ENCODE assay signal across 11 cellular contexts in the genomic region with DNA sequence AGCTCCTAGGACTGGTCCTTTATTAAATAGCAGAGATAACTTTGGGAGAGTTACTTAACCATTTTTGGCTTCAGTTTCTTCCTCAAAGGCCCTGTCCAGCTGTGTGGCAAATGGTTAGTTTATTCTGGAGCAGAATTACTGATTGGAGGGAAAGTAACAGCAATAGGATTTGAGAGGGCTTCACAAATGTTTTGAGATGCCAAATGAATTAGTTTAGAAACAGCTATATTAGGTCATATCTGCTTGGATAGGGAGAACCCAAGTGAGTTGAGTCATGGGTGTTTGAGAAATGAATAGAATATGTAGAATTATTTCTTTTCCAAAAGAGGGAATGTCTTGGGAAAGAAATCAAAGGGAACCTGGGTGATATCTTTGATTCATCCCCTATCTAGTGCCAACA. TPM values are rescaled to one million over a fixed set of nuclear protein-coding genes. Genes with fewer than 3 reads are reported as not detected.
DNase-seq lines count a peak whose midpoint lies in the region; ATAC-seq, FAIRE-seq and TF ChIP-seq lines count a peak whose summit lies in the region.
"Had no signal": no experiment of that assay in that cellular context is flagged by ENCODE, and none has a peak within 500 bp of the region (broad histone marks: within the 10 kb centered on the region; RNA-seq: fewer than 3 reads in every experiment).

No MANE protein-coding gene starts in this region.

- H3K4me3 Mint-ChIP-seq in astrocyte (ENCODE audit: unreplicated experiment), result no peak overlapping the region

- TF ChIP-seq CTCF in SK-N-SH (IDR thresholded peaks at IDR 0.05) (no peak), astrocyte (IDR thresholded peaks at IDR 0.05; ENCODE audit: insufficient read depth, low read depth, low read length) (no peak)

- CTCF ChIA-PET in SK-N-SH (lab: Yijun Ruan, JAX), result interaction anchor here (1.5 kb wide), 2 partner anchors 78 to 83 kb away, joined by 3 to 5 read pairs; no protein-coding TSS in a partner anchor

- H3K79me2 ChIP-seq in SK-N-SH (ENCODE audit: insufficient read depth) (peaks cover 85% of the 10 kb centered on the region), astrocyte (ENCODE audit: insufficient read depth, low read length) (peaks cover 70% of the 10 kb centered on the region)

- peaks cover 0 to 2% of the 10 kb centered on the region in 2 experiments for H3K36me3 ChIP-seq in SK-N-SH (replicated peaks in 1 of 2; ENCODE audit: control insufficient read depth in 1 of 2, insufficient read depth in 2 of 2, low read length in 1 of 2)
- H3K36me3 ChIP-seq in astrocyte (ENCODE audit: insufficient read depth, low read length), result no peaks in the 10 kb centered on the region
- H3K36me3 ChIP-seq in stomach smooth muscle (ENCODE audit: control insufficient read depth in 2 of 2, insufficient read depth in 2 of 2, low read length in 2 of 2), result peaks cover 0 to 2% of the 10 kb centered on the region in 2 donors
- H3K36me3 ChIP-seq: gastrocnemius medialis had no signal

- TF ChIP-seq RAD21 in SK-N-SH (IDR thresholded peaks at IDR 0.05; ENCODE audit: low read length), result no peak

- H3K9me3 Mint-ChIP-seq in astrocyte (ENCODE audit: unreplicated experiment), result peaks cover 4% of the 10 kb centered on the region

- H3K27ac ChIP-seq in SK-N-SH (ENCODE audit: low read depth in 2 of 2, low read length in 1 of 2), result peak overlapping the region in 1 of 2 experiments; percentile 93; a peak in 2 of 4 replicates
- H3K27ac ChIP-seq in astrocyte (ENCODE audit: low read depth, low read length), result peak overlapping the region; percentile 35
- H3K27ac ChIP-seq in stomach smooth muscle (ENCODE audit: low read length), result peak overlapping the region; percentile 2
- H3K27ac ChIP-seq: 22Rv1 had no signal

- DNase-seq in SK-N-SH (no peak), astrocyte (ENCODE audit: low read depth) (peak; percentile 92), left ventricle myocardium superior (no peak), NCI-H69 (lab: John Stamatoyannopoulos, UW) (no peak), NCI-H1930 (lab: John Stamatoyannopoulos, UW) (no peak)
- DNase-seq: gastrocnemius medialis had no signal

- H3K9me3 ChIP-seq in SK-N-SH, result no peaks in the 10 kb centered on the region
- H3K9me3 ChIP-seq in astrocyte (ENCODE audit: insufficient read depth, low read depth, low read length), result no peaks in the 10 kb centered on the region
- H3K9me3 ChIP-seq in stomach smooth muscle (ENCODE audit: control insufficient read depth in 2 of 2, low read length in 2 of 2), result no peaks in the 10 kb centered on the region
- H3K9me3 ChIP-seq: gastrocnemius medialis had no signal

- H4K20me1 ChIP-seq in SK-N-SH (ENCODE audit: insufficient read depth) (no peaks in the 10 kb centered on the region), astrocyte (ENCODE audit: insufficient read depth, low read length) (no peaks in the 10 kb centered on the region)

- no peaks in the 10 kb centered on the region for H3K27me3 Mint-ChIP-seq in astrocyte (ENCODE audit: low read depth, unreplicated experiment)

- POLR2A ChIA-PET in SK-N-SH (lab: Yijun Ruan, JAX), result interaction anchor here (0.5 kb wide), 1 partner anchor 13 kb away, joined by 3 read pairs; no protein-coding TSS in a partner anchor

- no peak for TF ChIP-seq EP300 in SK-N-SH (IDR thresholded peaks at IDR 0.05; ENCODE audit: borderline replicate concordance in 1 of 2, low read depth in 1 of 2, low read length in 1 of 2)

- peaks cover 21% of the 10 kb centered on the region for H3K4me1 Mint-ChIP-seq in astrocyte (ENCODE audit: low read depth, unreplicated experiment)

- H3K9ac ChIP-seq in SK-N-SH, result no peak overlapping the region
- H3K9ac ChIP-seq in astrocyte (ENCODE audit: low read length), result no peak overlapping the region
- no peak overlapping the region for H3K9ac ChIP-seq in stomach smooth muscle (ENCODE audit: low read length in 2 of 2)

- H3F3A ChIP-seq in SK-N-SH (replicated peaks; ENCODE audit: insufficient read depth), result peaks cover 42% of the 10 kb centered on the region

- ATAC-seq in SK-N-SH treated with all-trans-retinoic acid at 6 μM for 48 hours (no peak), left ventricle myocardium superior (peak; percentile 50), GM21576 (IDR thresholded peaks at IDR 0.05; ENCODE audit: unreplicated experiment) (no peak)
- ATAC-seq: gastrocnemius medialis had no signal

- H2AFZ ChIP-seq in SK-N-SH (ENCODE audit: low read depth) (no peak overlapping the region), astrocyte (ENCODE audit: low read depth, low read length) (no peak overlapping the region)

- intact Hi-C loops in left ventricle myocardium superior (cut with micrococcal nuclease), result no loop called here

- peak overlapping the region; percentile 40; the same call in 1 of the 2 replicates for H3K4me2 ChIP-seq in SK-N-SH
- H3K4me2 ChIP-seq in astrocyte (ENCODE audit: low read length), result peak overlapping the region; percentile 26

- H3K9me2 ChIP-seq in SK-N-SH, result no peaks in the 10 kb centered on the region

- no peak overlapping the region for H3K27ac Mint-ChIP-seq in astrocyte (ENCODE audit: unreplicated experiment)

- H3K27me3 ChIP-seq in SK-N-SH (ENCODE audit: insufficient read depth), result no peaks in the 10 kb centered on the region
- H3K27me3 ChIP-seq in astrocyte (ENCODE audit: insufficient read depth, low read length), result no peaks in the 10 kb centered on the region
- no peaks in the 10 kb centered on the region for H3K27me3 ChIP-seq in stomach smooth muscle (ENCODE audit: control insufficient read depth in 1 of 2, insufficient read depth in 2 of 2, low read length in 2 of 2)
- H3K27me3 ChIP-seq: gastrocnemius medialis had no signal

- H3K4me3 ChIP-seq in SK-N-SH (ENCODE audit: low read depth in 2 of 2, low read length in 1 of 2) (no peak overlapping the region), astrocyte (ENCODE audit: insufficient read depth, low read depth, low read length) (no peak overlapping the region), stomach smooth muscle (ENCODE audit: low read length in 2 of 2) (no peak overlapping the region)
- H3K4me3 ChIP-seq: gastrocnemius medialis, HAP-1 had no signal

- peaks cover 6% of the 10 kb centered on the region for H3K36me3 Mint-ChIP-seq in astrocyte (ENCODE audit: low read depth, unreplicated experiment)

- FAIRE-seq in astrocyte (lab: Jason Lieb, UNC), result no peak

- H3K4me1 ChIP-seq in SK-N-SH (ENCODE audit: control insufficient read depth in 1 of 2, insufficient read depth in 2 of 2, low read depth in 1 of 2, low read length in 1 of 2), result peaks cover 8 to 24% of the 10 kb centered on the region in 2 experiments; a peak in 3 of 4 replicates
- H3K4me1 ChIP-seq in astrocyte (ENCODE audit: insufficient read depth, low read length), result peaks cover 25% of the 10 kb centered on the region
- H3K4me1 ChIP-seq in stomach smooth muscle (ENCODE audit: control insufficient read depth, insufficient read depth, low read length), result peaks cover 40% of the 10 kb centered on the region

TF ChIP-seq in SK-N-SH, 30 proteins besides CTCF, POLR2A, EP300 and RAD21:
- TF ChIP-seq YY1 (IDR thresholded peaks at IDR 0.05; ENCODE audit: low read depth), result no peak
- peak; percentile 41; the same call in 1 of the 2 replicates for TF ChIP-seq FOSL2 (IDR thresholded peaks at IDR 0.05; ENCODE audit: borderline replicate concordance, low read depth)

TF ChIP-seq in SK-N-SH treated with all-trans-retinoic acid at 6 μM for 48 hours, 23 proteins besides CTCF, POLR2A, EP300 and RAD21 (continues in another document):
- TF ChIP-seq GLIS3 (CRISPR knock-in tag; IDR thresholded peaks at IDR 0.05) (no peak), CSDC2 (CRISPR knock-in tag; IDR thresholded peaks at IDR 0.05) (no peak), ZNF70 (CRISPR knock-in tag; IDR thresholded peaks at IDR 0.05) (no peak), ZNF565 (CRISPR knock-in tag; conservative IDR thresholded peaks at IDR 0.05; ENCODE audit: low read depth) (no peak), ZFP3 (CRISPR knock-in tag; IDR thresholded peaks at IDR 0.05) (no peak), ISL1 (CRISPR knock-in tag; IDR thresholded peaks at IDR 0.05) (no peak), RARB (CRISPR knock-in tag; IDR thresholded peaks at IDR 0.05) (no peak), SNAI2 (CRISPR knock-in tag; IDR thresholded peaks at IDR 0.05) (no peak)
- TF ChIP-seq, protein P1, sequence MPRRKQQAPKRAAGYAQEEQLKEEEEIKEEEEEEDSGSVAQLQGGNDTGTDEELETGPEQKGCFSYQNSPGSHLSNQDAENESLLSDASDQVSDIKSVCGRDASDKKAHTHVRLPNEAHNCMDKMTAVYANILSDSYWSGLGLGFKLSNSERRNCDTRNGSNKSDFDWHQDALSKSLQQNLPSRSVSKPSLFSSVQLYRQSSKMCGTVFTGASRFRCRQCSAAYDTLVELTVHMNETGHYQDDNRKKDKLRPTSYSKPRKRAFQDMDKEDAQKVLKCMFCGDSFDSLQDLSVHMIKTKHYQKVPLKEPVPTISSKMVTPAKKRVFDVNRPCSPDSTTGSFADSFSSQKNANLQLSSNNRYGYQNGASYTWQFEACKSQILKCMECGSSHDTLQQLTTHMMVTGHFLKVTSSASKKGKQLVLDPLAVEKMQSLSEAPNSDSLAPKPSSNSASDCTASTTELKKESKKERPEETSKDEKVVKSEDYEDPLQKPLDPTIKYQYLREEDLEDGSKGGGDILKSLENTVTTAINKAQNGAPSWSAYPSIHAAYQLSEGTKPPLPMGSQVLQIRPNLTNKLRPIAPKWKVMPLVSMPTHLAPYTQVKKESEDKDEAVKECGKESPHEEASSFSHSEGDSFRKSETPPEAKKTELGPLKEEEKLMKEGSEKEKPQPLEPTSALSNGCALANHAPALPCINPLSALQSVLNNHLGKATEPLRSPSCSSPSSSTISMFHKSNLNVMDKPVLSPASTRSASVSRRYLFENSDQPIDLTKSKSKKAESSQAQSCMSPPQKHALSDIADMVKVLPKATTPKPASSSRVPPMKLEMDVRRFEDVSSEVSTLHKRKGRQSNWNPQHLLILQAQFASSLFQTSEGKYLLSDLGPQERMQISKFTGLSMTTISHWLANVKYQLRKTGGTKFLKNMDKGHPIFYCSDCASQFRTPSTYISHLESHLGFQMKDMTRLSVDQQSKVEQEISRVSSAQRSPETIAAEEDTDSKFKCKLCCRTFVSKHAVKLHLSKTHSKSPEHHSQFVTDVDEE (CRISPR knock-in tag; IDR thresholded peaks at IDR 0.05), result no peak

RNA-seq across cellular contexts. Expression of a gene that starts 17.5 kb away (rescaled TPM):
- 11.1 and 15.0 TPM in 2 replicates for polyA plus RNA-seq in SK-N-SH (2012; rRNA removed)
- polyA plus RNA-seq in SK-N-SH (2012; cell fraction: cytosol; rRNA removed), result 10.6 and 12.3 TPM in 2 replicates
- polyA plus RNA-seq in SK-N-SH (2012; cell fraction: nucleus; rRNA removed), result 6.8 and 7.0 TPM in 2 replicates
- total RNA-seq in astrocyte (16.4 and 18.3 TPM in 2 replicates), left ventricle myocardium superior (143 TPM)
